Comparison of ENCODE assay signal across 13 cellular contexts in the genomic region with DNA sequence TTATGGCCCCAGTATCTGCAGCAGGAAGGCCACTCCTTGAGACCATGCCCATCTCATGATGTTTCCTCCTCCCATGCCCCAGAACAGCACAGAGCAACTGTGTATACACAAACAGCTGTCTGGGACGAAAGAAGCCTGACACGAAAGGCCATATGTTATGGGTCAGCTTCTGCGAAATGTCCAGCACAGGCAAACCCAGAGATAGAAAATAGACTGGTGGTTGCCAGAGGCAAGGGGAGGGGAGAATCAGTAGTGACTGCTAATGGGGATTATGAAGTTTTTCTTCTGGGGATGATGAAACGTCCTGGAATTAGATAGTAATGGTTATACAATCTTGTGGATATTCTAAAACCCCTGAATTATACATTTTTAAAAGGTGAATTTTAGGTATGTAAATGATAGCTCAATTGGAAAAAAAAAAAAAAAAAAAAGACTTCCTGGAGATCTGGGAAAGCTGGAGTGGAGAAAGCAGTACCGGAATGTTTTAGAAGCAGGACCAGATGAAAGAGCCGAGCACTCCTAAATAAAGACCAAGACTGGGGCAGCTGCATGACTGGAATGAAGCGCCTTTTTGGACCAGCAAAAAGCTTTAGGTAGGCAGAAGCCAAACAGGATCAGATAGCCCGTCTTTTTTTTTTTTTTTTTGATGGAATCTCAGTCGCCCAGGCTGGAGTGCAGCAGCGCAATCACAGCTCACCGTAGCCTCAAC. TPM values are rescaled to one million over a fixed set of nuclear protein-coding genes. Genes with fewer than 3 reads are reported as not detected.
DNase-seq lines count a peak whose midpoint lies in the region; ATAC-seq and TF ChIP-seq lines count a peak whose summit lies in the region.
"Had no signal": no experiment of that assay in that cellular context is flagged by ENCODE, and none has a peak within 500 bp of the region (broad histone marks: within the 10 kb centered on the region; RNA-seq: fewer than 3 reads in every experiment).

No MANE protein-coding gene starts in this region.

- H2BK12ac ChIP-seq in trophoblast cell (ENCODE audit: low read length) = peak overlapping the region; percentile 55

- peak overlapping the region; percentile 77 for H3K14ac ChIP-seq in trophoblast cell (ENCODE audit: low read length)

- peak overlapping the region; percentile 68 for H4K8ac ChIP-seq in trophoblast cell (ENCODE audit: low read depth, low read length)

- no CpG with 5 or more reads among the region's 11 CpGs for WGBS in trophoblast cell (ENCODE audit: extremely low coverage, insufficient coverage, insufficient read length)
- WGBS in transverse colon (ENCODE audit: low coverage in 1 of 2), 2 donors = 74 to 84% methylated on average over 7 to 11 of the region's 11 CpGs

- peak overlapping the region; percentile 21 for H2AK5ac ChIP-seq in trophoblast cell (ENCODE audit: low read length)

- H3K9me3 ChIP-seq in trophoblast cell (ENCODE audit: insufficient read depth, low read depth, low read length) = no peaks in the 10 kb centered on the region
- H3K9me3 ChIP-seq in transverse colon = no peaks in the 10 kb centered on the region
- H3K9me3 ChIP-seq: gastroesophageal sphincter, prostate gland had no signal

- no peak overlapping the region for H3K4me2 ChIP-seq in trophoblast cell (ENCODE audit: low read length)

- peak overlapping the region; percentile 77 for H3K4ac ChIP-seq in trophoblast cell (ENCODE audit: low read depth, low read length)

- no peak overlapping the region for H3K9ac ChIP-seq in trophoblast cell (ENCODE audit: low read length)

- H3K36me3 ChIP-seq in trophoblast cell (ENCODE audit: control insufficient read depth in 1 of 2, insufficient read depth in 2 of 2, low read length in 2 of 2) = peaks cover 6 to 18% of the 10 kb centered on the region in 2 experiments
- H3K36me3 ChIP-seq in transverse colon = peaks cover 0 to 9% (median 4%) of the 10 kb centered on the region in 4 donors
- H3K36me3 ChIP-seq: prostate gland had no signal

- H2BK120ac ChIP-seq in trophoblast cell (ENCODE audit: insufficient read depth, low read length, poor library complexity) = peak overlapping the region; percentile 95

- no peak overlapping the region for H2AFZ ChIP-seq in trophoblast cell (ENCODE audit: insufficient read depth, low read length, poor library complexity)

- peak overlapping the region; percentile 99 for H3K27ac ChIP-seq in trophoblast cell (ENCODE audit: low read depth, low read length)
- H3K27ac ChIP-seq in transverse colon = no peak overlapping the region
- H3K27ac ChIP-seq: prostate gland had no signal

- no peak overlapping the region for H3K4me3 ChIP-seq in trophoblast cell (ENCODE audit: low read depth, low read length)
- no peak overlapping the region for H3K4me3 ChIP-seq in transverse colon
- H3K4me3 ChIP-seq: gastroesophageal sphincter, prostate gland had no signal

- peaks cover 18% of the 10 kb centered on the region for H3K79me2 ChIP-seq in trophoblast cell (ENCODE audit: control insufficient read depth, insufficient read depth, low read length, poor library complexity)

- H3K18ac ChIP-seq in trophoblast cell (ENCODE audit: low read length) = peak overlapping the region; percentile 63

- H3K4me1 ChIP-seq in trophoblast cell (ENCODE audit: control insufficient read depth in 1 of 2, insufficient read depth in 2 of 2, low read length in 2 of 2) = peaks cover 52 to 65% of the 10 kb centered on the region in 2 experiments
- H3K4me1 ChIP-seq in transverse colon = peaks cover 20 to 57% (median 36%) of the 10 kb centered on the region in 4 donors

- peaks cover 71% of the 10 kb centered on the region for H3K79me1 ChIP-seq in trophoblast cell (ENCODE audit: low read length)

- intact Hi-C loops in head of caudate nucleus (cut with DNase I) = no loop called here
- intact Hi-C loops in transverse colon (cut with DNase I; ENCODE audit: low total_unique reads) = no loop called here

- H3K23ac ChIP-seq in trophoblast cell (ENCODE audit: low read length) = no peak overlapping the region

- H2BK5ac ChIP-seq in trophoblast cell (ENCODE audit: low read depth, low read length, poor library complexity) = peak overlapping the region; percentile 83

- no peak overlapping the region for H4K12ac ChIP-seq in trophoblast cell (ENCODE audit: low read depth, low read length)

- no peak for TF ChIP-seq POLR2A in transverse colon (IDR thresholded peaks at IDR 0.05)

- no peak for TF ChIP-seq EP300 in transverse colon (IDR thresholded peaks at IDR 0.05; ENCODE audit: low read depth)

- TF ChIP-seq CTCF in transverse colon (IDR thresholded peaks at IDR 0.05) = no peak

- in situ Hi-C loops in transverse colon (cut with MboI; ENCODE audit: low pct_ligation_motif_present in 1 of 4, low pct_unique_long_range_greater_than_20kb in 1 of 4, low sequenced_read_pairs in 3 of 4) = no loop called here

- peak overlapping the region; percentile 93 for H4K91ac ChIP-seq in trophoblast cell (ENCODE audit: low read depth, low read length)

- no peak for ATAC-seq in SK-N-SH treated with all-trans-retinoic acid at 6 μM for 48 hours
- no peak for ATAC-seq in HG03520 (IDR thresholded peaks at IDR 0.05; ENCODE audit: unreplicated experiment)
- ATAC-seq: gastroesophageal sphincter had no signal

- no peaks in the 10 kb centered on the region for H3K27me3 ChIP-seq in trophoblast cell (ENCODE audit: insufficient read depth, low read length)
- H3K27me3 ChIP-seq in transverse colon = no peaks in the 10 kb centered on the region
- H3K27me3 ChIP-seq: gastroesophageal sphincter had no signal

- DNase-seq in EL (peak; percentile 39), fibroblast of the conjunctiva (ENCODE audit: low read depth) (peak; percentile 67), trophoblast cell (no peak), GOT3 (lab: John Stamatoyannopoulos, UW) (no peak), head of caudate nucleus (no peak), transverse colon (no peak)
- DNase-seq: CD4-positive, alpha-beta memory T cell; stimulated activated CD4-positive, alpha-beta T cell treated with anti-CD3 and anti-CD28 coated beads, Interleukin-4, amount 100 ng/mL, for 4 hours; T-helper 1 cell had no signal

TF ChIP-seq in SK-N-SH treated with all-trans-retinoic acid at 6 μM for 48 hours, 23 proteins besides CTCF, POLR2A, EP300 and RAD21 (continues in another document):
- TF ChIP-seq, protein P1, sequence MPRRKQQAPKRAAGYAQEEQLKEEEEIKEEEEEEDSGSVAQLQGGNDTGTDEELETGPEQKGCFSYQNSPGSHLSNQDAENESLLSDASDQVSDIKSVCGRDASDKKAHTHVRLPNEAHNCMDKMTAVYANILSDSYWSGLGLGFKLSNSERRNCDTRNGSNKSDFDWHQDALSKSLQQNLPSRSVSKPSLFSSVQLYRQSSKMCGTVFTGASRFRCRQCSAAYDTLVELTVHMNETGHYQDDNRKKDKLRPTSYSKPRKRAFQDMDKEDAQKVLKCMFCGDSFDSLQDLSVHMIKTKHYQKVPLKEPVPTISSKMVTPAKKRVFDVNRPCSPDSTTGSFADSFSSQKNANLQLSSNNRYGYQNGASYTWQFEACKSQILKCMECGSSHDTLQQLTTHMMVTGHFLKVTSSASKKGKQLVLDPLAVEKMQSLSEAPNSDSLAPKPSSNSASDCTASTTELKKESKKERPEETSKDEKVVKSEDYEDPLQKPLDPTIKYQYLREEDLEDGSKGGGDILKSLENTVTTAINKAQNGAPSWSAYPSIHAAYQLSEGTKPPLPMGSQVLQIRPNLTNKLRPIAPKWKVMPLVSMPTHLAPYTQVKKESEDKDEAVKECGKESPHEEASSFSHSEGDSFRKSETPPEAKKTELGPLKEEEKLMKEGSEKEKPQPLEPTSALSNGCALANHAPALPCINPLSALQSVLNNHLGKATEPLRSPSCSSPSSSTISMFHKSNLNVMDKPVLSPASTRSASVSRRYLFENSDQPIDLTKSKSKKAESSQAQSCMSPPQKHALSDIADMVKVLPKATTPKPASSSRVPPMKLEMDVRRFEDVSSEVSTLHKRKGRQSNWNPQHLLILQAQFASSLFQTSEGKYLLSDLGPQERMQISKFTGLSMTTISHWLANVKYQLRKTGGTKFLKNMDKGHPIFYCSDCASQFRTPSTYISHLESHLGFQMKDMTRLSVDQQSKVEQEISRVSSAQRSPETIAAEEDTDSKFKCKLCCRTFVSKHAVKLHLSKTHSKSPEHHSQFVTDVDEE (CRISPR knock-in tag; IDR thresholded peaks at IDR 0.05) = no peak
- TF ChIP-seq CSDC2 (CRISPR knock-in tag; IDR thresholded peaks at IDR 0.05) (no peak), ESRRG (CRISPR knock-in tag; IDR thresholded peaks at IDR 0.05) (no peak)
- TF ChIP-seq, protein P2, sequence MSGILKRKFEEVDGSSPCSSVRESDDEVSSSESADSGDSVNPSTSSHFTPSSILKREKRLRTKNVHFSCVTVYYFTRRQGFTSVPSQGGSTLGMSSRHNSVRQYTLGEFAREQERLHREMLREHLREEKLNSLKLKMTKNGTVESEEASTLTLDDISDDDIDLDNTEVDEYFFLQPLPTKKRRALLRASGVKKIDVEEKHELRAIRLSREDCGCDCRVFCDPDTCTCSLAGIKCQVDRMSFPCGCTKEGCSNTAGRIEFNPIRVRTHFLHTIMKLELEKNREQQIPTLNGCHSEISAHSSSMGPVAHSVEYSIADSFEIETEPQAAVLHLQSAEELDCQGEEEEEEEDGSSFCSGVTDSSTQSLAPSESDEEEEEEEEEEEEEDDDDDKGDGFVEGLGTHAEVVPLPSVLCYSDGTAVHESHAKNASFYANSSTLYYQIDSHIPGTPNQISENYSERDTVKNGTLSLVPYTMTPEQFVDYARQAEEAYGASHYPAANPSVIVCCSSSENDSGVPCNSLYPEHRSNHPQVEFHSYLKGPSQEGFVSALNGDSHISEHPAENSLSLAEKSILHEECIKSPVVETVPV (CRISPR knock-in tag; IDR thresholded peaks at IDR 0.05) = no peak
- TF ChIP-seq, protein P3, sequence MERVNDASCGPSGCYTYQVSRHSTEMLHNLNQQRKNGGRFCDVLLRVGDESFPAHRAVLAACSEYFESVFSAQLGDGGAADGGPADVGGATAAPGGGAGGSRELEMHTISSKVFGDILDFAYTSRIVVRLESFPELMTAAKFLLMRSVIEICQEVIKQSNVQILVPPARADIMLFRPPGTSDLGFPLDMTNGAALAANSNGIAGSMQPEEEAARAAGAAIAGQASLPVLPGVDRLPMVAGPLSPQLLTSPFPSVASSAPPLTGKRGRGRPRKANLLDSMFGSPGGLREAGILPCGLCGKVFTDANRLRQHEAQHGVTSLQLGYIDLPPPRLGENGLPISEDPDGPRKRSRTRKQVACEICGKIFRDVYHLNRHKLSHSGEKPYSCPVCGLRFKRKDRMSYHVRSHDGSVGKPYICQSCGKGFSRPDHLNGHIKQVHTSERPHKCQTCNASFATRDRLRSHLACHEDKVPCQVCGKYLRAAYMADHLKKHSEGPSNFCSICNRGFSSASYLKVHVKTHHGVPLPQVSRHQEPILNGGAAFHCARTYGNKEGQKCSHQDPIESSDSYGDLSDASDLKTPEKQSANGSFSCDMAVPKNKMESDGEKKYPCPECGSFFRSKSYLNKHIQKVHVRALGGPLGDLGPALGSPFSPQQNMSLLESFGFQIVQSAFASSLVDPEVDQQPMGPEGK (CRISPR knock-in tag; IDR thresholded peaks at IDR 0.05; ENCODE audit: borderline replicate concordance) = no peak

RNA-seq across cellular contexts. Expression of a gene that starts 29.2 kb away (rescaled TPM):
- polyA plus RNA-seq in trophoblast cell (2013) = 0.85 and 0.88 TPM in 2 replicates
- 1 to 10 TPM in 2 of 4 donors, under 1 TPM in 2; 0.20 to 2.5 (median 1.0) TPM for total RNA-seq in transverse colon
- total RNA-seq: CD4-positive, alpha-beta memory T cell had no signal
- polyA plus RNA-seq: CD4-positive, alpha-beta memory T cell had no signal

RNA-seq across cellular contexts. Expression of a gene that starts 33.2 kb away (rescaled TPM):
- polyA plus RNA-seq in trophoblast cell (2013) = 2.5 and 3.3 TPM in 2 replicates
- total RNA-seq in transverse colon = 10 to 100 TPM in 1 of 4 donors, 1 to 10 TPM in 3; 1.8 to 26.5 (median 2.7) TPM
- total RNA-seq: CD4-positive, alpha-beta memory T cell had no signal

RNA-seq across cellular contexts. Expression of a gene that starts 42.3 kb away (rescaled TPM):
- 129 and 131 TPM in 2 replicates for polyA plus RNA-seq in trophoblast cell (2013)
- 10 to 100 TPM in 3 of 4 donors, 1 to 10 TPM in 1; 6.0 to 17.0 (median 13.6) TPM for total RNA-seq in transverse colon

Comparison
In these comparisons a context has a peak if more than half of its experiments do, and no peak if none do; other contexts are left out.
1. DNase-seq: peak in EL (single experiment) and fibroblast of the conjunctiva (single experiment); none in trophoblast cell (0 of 2), GOT3 (single experiment), head of caudate nucleus (0 of 42) and transverse colon (single experiment).